Comparison of ENCODE assay signal across 21 cellular contexts in the genomic region with DNA sequence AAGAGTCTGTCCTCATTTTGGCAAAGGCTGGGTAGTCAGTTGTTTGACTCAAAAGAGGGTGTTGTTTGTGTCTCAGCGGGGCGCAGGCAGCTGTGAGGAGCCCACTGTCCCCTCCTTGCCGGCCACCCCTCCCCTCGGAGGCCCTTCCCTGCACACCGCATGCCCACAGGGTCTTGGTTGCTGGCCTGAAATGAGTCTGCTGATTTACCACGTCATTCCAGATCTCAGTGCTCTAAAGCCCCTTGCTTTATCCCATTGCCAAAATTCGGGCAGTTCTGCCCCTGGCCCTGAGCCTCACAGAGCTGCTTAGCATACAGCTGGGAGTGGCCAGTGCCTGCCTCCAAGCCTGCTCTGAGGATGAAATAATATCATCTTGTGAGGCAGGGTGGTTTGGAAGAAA.
DNase-seq lines count a peak whose midpoint lies in the region; ATAC-seq and TF ChIP-seq lines count a peak whose summit lies in the region.
"Had no signal": no experiment of that assay in that cellular context is flagged by ENCODE, and none has a peak within 500 bp of the region (broad histone marks: within the 10 kb centered on the region; RNA-seq: fewer than 3 reads in every experiment).

No MANE protein-coding gene starts in this region.

- no peaks in the 10 kb centered on the region for H3K27me3 Mint-ChIP-seq in H9 (ENCODE audit: low read depth)

- no peak overlapping the region for H3K56ac ChIP-seq in H9 (ENCODE audit: insufficient read length, low read depth, low read length)

- H3K23me2 ChIP-seq in H9 (ENCODE audit: insufficient read length, low read depth, low read length, poor library complexity, severe bottlenecking): no peaks in the 10 kb centered on the region

- H3K4me1 Mint-ChIP-seq in H9: peaks cover 78 to 80% of the 10 kb centered on the region in 2 experiments

- no peak for TF ChIP-seq CTCF in H9 (conservative IDR thresholded peaks at IDR 0.05)
- TF ChIP-seq CTCF in esophagus muscularis mucosa (IDR thresholded peaks at IDR 0.05): no peak

- no peak overlapping the region for H3K4ac ChIP-seq in H9 (ENCODE audit: low read depth, low read length)

- H2BK5ac ChIP-seq in H9 (ENCODE audit: insufficient read length, low read length): no peak overlapping the region

- H3K9me3 ChIP-seq in H9 (ENCODE audit: control insufficient read depth, low read depth, low read length): no peaks in the 10 kb centered on the region
- no peaks in the 10 kb centered on the region for H3K9me3 ChIP-seq in esophagus muscularis mucosa
- H3K9me3 ChIP-seq: breast epithelium, heart left ventricle, ovary, suprapubic skin had no signal

- intact Hi-C loops in esophagus muscularis mucosa (cut with DNase I): no loop called here

- H3K4me1 ChIP-seq in H9 (ENCODE audit: insufficient read depth, low read length) (no peaks in the 10 kb centered on the region; the same call in 1 of the 2 replicates), esophagus muscularis mucosa (peaks cover 3 to 39% (median 34%) of the 10 kb centered on the region in 4 donors)
- H3K4me1 ChIP-seq: breast epithelium had no signal

- H3K36me3 Mint-ChIP-seq in H9 (ENCODE audit: insufficient read depth in 1 of 3, low read depth in 3 of 3): peaks cover 14 to 23% (median 17%) of the 10 kb centered on the region in 3 experiments
- H3K36me3 Mint-ChIP-seq: activated naive CD4-positive, alpha-beta T cell treated with anti-CD3 and anti-CD28 coated beads, Interleukin-2, amount 50 U/mL, for 72 hours had no signal

- peaks cover 0 to 8% (median 3%) of the 10 kb centered on the region in 4 donors for H3K36me3 ChIP-seq in esophagus muscularis mucosa
- H3K36me3 ChIP-seq: breast epithelium, heart left ventricle, ovary, suprapubic skin had no signal

- ATAC-seq in SK-N-SH treated with all-trans-retinoic acid at 6 μM for 48 hours: no peak
- ATAC-seq: activated CD8-positive, alpha-beta T cell treated with anti-CD3 and anti-CD28 coated beads for 36 hours; activated naive CD4-positive, alpha-beta T cell treated with anti-CD3 and anti-CD28 coated beads, Interleukin-2, amount 50 U/mL, for 72 hours; activated T-cell treated with anti-CD3 and anti-CD28 coated beads, Interleukin-2, amount 50 U/mL, for 4 hours; heart left ventricle had no signal

- no peaks in the 10 kb centered on the region for H4K20me1 ChIP-seq in H9 (ENCODE audit: control insufficient read depth, insufficient read depth, insufficient read length)

- H2BK15ac ChIP-seq in H9 (ENCODE audit: low read depth, low read length): no peak overlapping the region

- no peak overlapping the region for H4K8ac ChIP-seq in H9 (replicated peaks; ENCODE audit: insufficient read length, low read depth, low read length)

- no peak overlapping the region for H2AFZ ChIP-seq in H9 (ENCODE audit: low read length)

- peak; percentile 50 for DNase-seq in H9
- peak; percentile 36 for DNase-seq in NCI-H748 treated with DMSO at 0.1 percent for 48 hours (lab: John Stamatoyannopoulos, UW)
- no peak for DNase-seq in esophagus muscularis mucosa (ENCODE audit: extremely low spot score)
- peak; percentile 58 for DNase-seq in pons (ENCODE audit: low spot score)
- no peak for DNase-seq in RPMI8226
- DNase-seq in iPS-NIHi7 (ENCODE audit: extremely low spot score): no peak
- DNase-seq: activated CD8-positive, alpha-beta T cell treated with anti-CD3 and anti-CD28 coated beads for 36 hours; activated T-cell treated with anti-CD3 and anti-CD28 coated beads, Interleukin-2, amount 50 U/mL, for 4 hours; effector CD4-positive, alpha-beta T cell; heart left ventricle; kidney glomerular epithelial cell; NCI-H1105 treated with DMSO at 0.1 percent for 48 hours; NCI-H226; ovary; stimulated activated CD4-positive, alpha-beta T cell treated with anti-CD3 and anti-CD28 coated beads, Interleukin-4, amount 100 ng/mL, for 24 hours had no signal

- no peak overlapping the region for H3K4me2 ChIP-seq in H9 (ENCODE audit: insufficient read depth, insufficient read length, low read length)

- H3K4me3 Mint-ChIP-seq in H9: no peak overlapping the region; a peak in 1 of 5 replicates
- H3K4me3 Mint-ChIP-seq: activated CD8-positive, alpha-beta T cell treated with anti-CD3 and anti-CD28 coated beads for 36 hours; activated T-cell treated with anti-CD3 and anti-CD28 coated beads, Interleukin-2, amount 50 U/mL, for 4 hours; T-helper 1 cell treated with Interleukin-12 subunit alpha and Interleukin-12 subunit beta and Interleukin-4 antibody, amounts not matched to agents 30 μg/mL and 1 μg/mL, for 36 hours had no signal

- H3K27ac Mint-ChIP-seq in H9: peak overlapping the region; percentile 23 to 76 (median 42); a peak in 6 of 7 replicates
- H3K27ac Mint-ChIP-seq: activated CD8-positive, alpha-beta T cell treated with anti-CD3 and anti-CD28 coated beads for 36 hours; T-helper 1 cell treated with Interleukin-12 subunit alpha and Interleukin-12 subunit beta and Interleukin-4 antibody, amounts not matched to agents 30 μg/mL and 1 μg/mL, for 36 hours had no signal

- H3K79me2 ChIP-seq in H9 (ENCODE audit: insufficient read depth, low read length): no peaks in the 10 kb centered on the region

- no peak overlapping the region for H4K91ac ChIP-seq in H9 (ENCODE audit: insufficient read length, low read depth, low read length)

- no peak overlapping the region for H3K14ac ChIP-seq in H9 (ENCODE audit: insufficient read depth, low read length)

- no peak overlapping the region for H2BK120ac ChIP-seq in H9 (ENCODE audit: low read depth, low read length, poor library complexity, severe bottlenecking)

- H3K9ac ChIP-seq in H9 (ENCODE audit: extremely low read depth, insufficient read length, low read length): no peak overlapping the region

- no peak overlapping the region for H3K18ac ChIP-seq in H9 (ENCODE audit: insufficient read length, low read depth, low read length)

- no peak overlapping the region for H2BK12ac ChIP-seq in H9 (ENCODE audit: insufficient read length, low read depth, low read length)

- H3K27ac ChIP-seq in H9 (ENCODE audit: insufficient read length, low read depth, low read length) (no peak overlapping the region), esophagus muscularis mucosa (replicated peaks in 1 of 4) (peak overlapping the region in 3 of 4 donors; percentile 3 to 56 (median 40))
- H3K27ac ChIP-seq: breast epithelium, heart left ventricle, ovary, suprapubic skin had no signal

- H3K79me1 ChIP-seq in H9 (ENCODE audit: insufficient read depth, low read depth, low read length, poor library complexity, severe bottlenecking): no peaks in the 10 kb centered on the region

- TF ChIP-seq EP300 in esophagus muscularis mucosa (IDR thresholded peaks at IDR 0.05): no peak

- no peaks in the 10 kb centered on the region; a peak in 1 of 5 replicates for H3K9me3 Mint-ChIP-seq in H9
- H3K9me3 Mint-ChIP-seq: activated CD8-positive, alpha-beta T cell treated with anti-CD3 and anti-CD28 coated beads for 36 hours; activated naive CD4-positive, alpha-beta T cell treated with anti-CD3 and anti-CD28 coated beads, Interleukin-2, amount 50 U/mL, for 72 hours; activated T-cell treated with anti-CD3 and anti-CD28 coated beads, Interleukin-2, amount 50 U/mL, for 4 hours; T-helper 1 cell treated with Interleukin-12 subunit alpha and Interleukin-12 subunit beta and Interleukin-4 antibody, amounts not matched to agents 30 μg/mL and 1 μg/mL, for 36 hours had no signal

- no peak overlapping the region for H3K4me3 ChIP-seq in esophagus muscularis mucosa
- H3K4me3 ChIP-seq: breast epithelium, heart left ventricle, ovary, skin epidermis, suprapubic skin had no signal

- no peak overlapping the region for H3K23ac ChIP-seq in H9 (ENCODE audit: insufficient read length, low read depth, low read length)

- H3K27me3 ChIP-seq in H9 (ENCODE audit: insufficient read depth, low read length): no peaks in the 10 kb centered on the region
- H3K27me3 ChIP-seq in esophagus muscularis mucosa: no peaks in the 10 kb centered on the region
- H3K27me3 ChIP-seq: breast epithelium, ovary, suprapubic skin had no signal

- no peak for TF ChIP-seq POLR2A in esophagus muscularis mucosa (IDR thresholded peaks at IDR 0.05; ENCODE audit: low read depth)

- whole genome bisulfite sequencing in H9 (ENCODE audit: extremely low coverage, insufficient read length, low lambda C conversion rate): no CpG with 5 or more reads among the region's 7 CpGs
- WGBS in esophagus muscularis mucosa: 92% methylated on average over 3 of the region's 7 CpGs

- H2AK5ac ChIP-seq in H9 (ENCODE audit: insufficient read length, low read length): no peak overlapping the region

- no peak overlapping the region for H2BK20ac ChIP-seq in H9 (ENCODE audit: low read depth, low read length, poor library complexity, severe bottlenecking)

- no peak overlapping the region for H3T11ph ChIP-seq in H9 (ENCODE audit: low read length)

- H4K5ac ChIP-seq in H9 (ENCODE audit: insufficient read length, low read depth, low read length): no peak overlapping the region

TF ChIP-seq in SK-N-SH treated with all-trans-retinoic acid at 6 μM for 48 hours, 23 proteins besides CTCF, POLR2A, EP300 and RAD21:
- no peak for TF ChIP-seq ZFP3 (CRISPR knock-in tag; IDR thresholded peaks at IDR 0.05)
- TF ChIP-seq, protein P1, sequence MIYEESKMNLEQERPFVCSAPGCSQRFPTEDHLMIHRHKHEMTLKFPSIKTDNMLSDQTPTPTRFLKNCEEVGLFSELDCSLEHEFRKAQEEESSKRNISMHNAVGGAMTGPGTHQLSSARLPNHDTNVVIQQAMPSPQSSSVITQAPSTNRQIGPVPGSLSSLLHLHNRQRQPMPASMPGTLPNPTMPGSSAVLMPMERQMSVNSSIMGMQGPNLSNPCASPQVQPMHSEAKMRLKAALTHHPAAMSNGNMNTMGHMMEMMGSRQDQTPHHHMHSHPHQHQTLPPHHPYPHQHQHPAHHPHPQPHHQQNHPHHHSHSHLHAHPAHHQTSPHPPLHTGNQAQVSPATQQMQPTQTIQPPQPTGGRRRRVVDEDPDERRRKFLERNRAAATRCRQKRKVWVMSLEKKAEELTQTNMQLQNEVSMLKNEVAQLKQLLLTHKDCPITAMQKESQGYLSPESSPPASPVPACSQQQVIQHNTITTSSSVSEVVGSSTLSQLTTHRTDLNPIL (CRISPR knock-in tag; IDR thresholded peaks at IDR 0.05; ENCODE audit: low read depth): no peak
- no peak for TF ChIP-seq SNAI2 (CRISPR knock-in tag; IDR thresholded peaks at IDR 0.05)
- no peak for TF ChIP-seq TCF4 (CRISPR knock-in tag; IDR thresholded peaks at IDR 0.05; ENCODE audit: borderline replicate concordance)
- TF ChIP-seq ZC3H10 (CRISPR knock-in tag; IDR thresholded peaks at IDR 0.05): no peak
- TF ChIP-seq TOX (CRISPR knock-in tag; IDR thresholded peaks at IDR 0.05; ENCODE audit: borderline replicate concordance): no peak

Comparison
In these comparisons a context has a peak if more than half of its experiments do, and no peak if none do; other contexts are left out.
1. DNase-seq: peak in H9 (single experiment), NCI-H748 treated with DMSO at 0.1 percent for 48 hours (single experiment) and pons (single experiment); none in esophagus muscularis mucosa (single experiment), RPMI8226 (single experiment) and iPS-NIHi7 (single experiment).